9 cellular contexts compared by ENCODE assay signal in genomic region chr2:157782057-157782845, GRCh38.
DNase-seq lines count a peak whose midpoint lies in the region; ATAC-seq and TF ChIP-seq lines count a peak whose summit lies in the region.
"Had no signal": no experiment of that assay in that cellular context is flagged by ENCODE, and none has a peak within 500 bp of the region (broad histone marks: within the 10 kb centered on the region; RNA-seq: fewer than 3 reads in every experiment).

No MANE protein-coding gene starts in this region.

- H3K9me3 ChIP-seq in HEK293 (ENCODE audit: control insufficient read depth, insufficient read depth, low read depth, low read length) (no peaks in the 10 kb centered on the region), suprapubic skin (no peaks in the 10 kb centered on the region), aorta (ENCODE audit: control insufficient read depth, low read length) (no peaks in the 10 kb centered on the region)
- H3K9me3 ChIP-seq: spleen had no signal

- H3K4me3 Mint-ChIP-seq in activated naive CD8-positive, alpha-beta T cell treated with anti-CD3 and anti-CD28 coated beads, Interleukin-2, amount 10 ng/mL, durations not matched to agents 7 days and 5 days = no peak overlapping the region
- H3K4me3 Mint-ChIP-seq in activated CD8-positive, alpha-beta memory T cell treated with anti-CD3 and anti-CD28 coated beads, Interleukin-2, amount 10 ng/mL, durations not matched to agents 7 days and 5 days = no peak overlapping the region

- H3K4me1 ChIP-seq in HEK293 (ENCODE audit: control insufficient read depth, insufficient read depth, low read length) = peaks cover 12% of the 10 kb centered on the region
- H3K4me1 ChIP-seq in suprapubic skin = peaks cover 58% of the 10 kb centered on the region
- H3K4me1 ChIP-seq in aorta (ENCODE audit: control insufficient read depth in 1 of 2, insufficient read depth in 2 of 2, low read length in 2 of 2) = peaks cover 5 to 22% of the 10 kb centered on the region in 2 donors

- peak; percentile 30 for ATAC-seq in activated naive CD8-positive, alpha-beta T cell treated with anti-CD3 and anti-CD28 coated beads, Interleukin-2, amount 10 ng/mL, durations not matched to agents 7 days and 5 days (ENCODE audit: low read depth)
- no peak for ATAC-seq in aorta (ENCODE audit: low FRiP score)
- no peak for ATAC-seq in activated CD8-positive, alpha-beta memory T cell treated with anti-CD3 and anti-CD28 coated beads, Interleukin-2, amount 10 ng/mL, durations not matched to agents 7 days and 5 days

- H3K4me1 Mint-ChIP-seq in activated naive CD8-positive, alpha-beta T cell treated with anti-CD3 and anti-CD28 coated beads, Interleukin-2, amount 10 ng/mL, durations not matched to agents 7 days and 5 days = peaks cover 16% of the 10 kb centered on the region
- H3K4me1 Mint-ChIP-seq in activated CD8-positive, alpha-beta memory T cell treated with anti-CD3 and anti-CD28 coated beads, Interleukin-2, amount 10 ng/mL, durations not matched to agents 7 days and 5 days = peaks cover 17% of the 10 kb centered on the region

- H3K27me3 ChIP-seq in suprapubic skin (no peaks in the 10 kb centered on the region), aorta (ENCODE audit: control insufficient read depth in 1 of 2, insufficient read depth in 2 of 2, low read length in 1 of 2) (no peaks in the 10 kb centered on the region)
- H3K27me3 ChIP-seq: spleen had no signal

- H3K27me3 Mint-ChIP-seq in activated naive CD8-positive, alpha-beta T cell treated with anti-CD3 and anti-CD28 coated beads, Interleukin-2, amount 10 ng/mL, durations not matched to agents 7 days and 5 days = no peaks in the 10 kb centered on the region
- no peaks in the 10 kb centered on the region for H3K27me3 Mint-ChIP-seq in activated CD8-positive, alpha-beta memory T cell treated with anti-CD3 and anti-CD28 coated beads, Interleukin-2, amount 10 ng/mL, durations not matched to agents 7 days and 5 days

- POLR2A ChIA-PET in HEK293 (lab: Yijun Ruan, JAX) = no interaction called here
- POLR2A ChIA-PET in activated naive CD8-positive, alpha-beta T cell treated with anti-CD3 and anti-CD28 coated beads, Interleukin-2, amount 10 ng/mL, durations not matched to agents 7 days and 5 days (lab: Charles Lee) = no interaction called here

- H3K27ac Mint-ChIP-seq in activated naive CD8-positive, alpha-beta T cell treated with anti-CD3 and anti-CD28 coated beads, Interleukin-2, amount 10 ng/mL, durations not matched to agents 7 days and 5 days = no peak overlapping the region
- no peak overlapping the region for H3K27ac Mint-ChIP-seq in activated CD8-positive, alpha-beta memory T cell treated with anti-CD3 and anti-CD28 coated beads, Interleukin-2, amount 10 ng/mL, durations not matched to agents 7 days and 5 days

- H3K27ac ChIP-seq in HEK293 (ENCODE audit: extremely low read depth, low read depth, low read length) (no peak overlapping the region), suprapubic skin (no peak overlapping the region), aorta (ENCODE audit: low read depth in 1 of 2, low read length in 2 of 2) (no peak overlapping the region)
- H3K27ac ChIP-seq: spleen had no signal

- TF ChIP-seq POLR2A in suprapubic skin (IDR thresholded peaks at IDR 0.05) = no peak

- DNase-seq in AG09319 (ENCODE audit: extremely low read depth, low read depth) (no peak), kidney tubule cell (ENCODE audit: low spot score) (peak; percentile 32), OCI-M2 (lab: John Stamatoyannopoulos, UW; ENCODE audit: unreplicated experiment) (no peak), suprapubic skin (ENCODE audit: low spot score in 2 of 2) (no peak), aorta (no peak)
- DNase-seq in activated naive CD8-positive, alpha-beta T cell treated with anti-CD3 and anti-CD28 coated beads, Interleukin-2, amount 10 ng/mL, durations not matched to agents 7 days and 5 days = no peak
- DNase-seq in activated CD8-positive, alpha-beta memory T cell treated with anti-CD3 and anti-CD28 coated beads, Interleukin-2, amount 10 ng/mL, durations not matched to agents 7 days and 5 days = no peak
- DNase-seq: spleen had no signal

- intact Hi-C loops in aorta (cut with DNase I) = no loop called here

- H3K36me3 ChIP-seq in HEK293 (ENCODE audit: control insufficient read depth in 2 of 2, insufficient read depth in 1 of 2, low read length in 2 of 2) (peaks cover 0 to 8% of the 10 kb centered on the region in 2 experiments; a peak in 1 of 3 replicates), suprapubic skin (peaks cover 13% of the 10 kb centered on the region), aorta (ENCODE audit: control insufficient read depth in 1 of 2, insufficient read depth in 2 of 2, low read length in 1 of 2) (peaks cover 2 to 7% of the 10 kb centered on the region in 2 donors)

- peak; percentile 17 for TF ChIP-seq CTCF in AG09319 (IDR thresholded peaks at IDR 0.05; ENCODE audit: low read depth, low read length)
- no peak for TF ChIP-seq CTCF in HEK293 (tag by site-specific recombination; IDR thresholded peaks at IDR 0.05)
- TF ChIP-seq CTCF in suprapubic skin (IDR thresholded peaks at IDR 0.05) = peak in 1 of 2 donors; percentile 20

- CTCF ChIA-PET in HEK293 (lab: Yijun Ruan, JAX) = interaction anchor here (0.6 kb wide), 2 partner anchors 13 to 136 kb away, joined by 3 read pairs; no protein-coding TSS in a partner anchor
- CTCF ChIA-PET in activated CD8-positive, alpha-beta memory T cell treated with anti-CD3 and anti-CD28 coated beads, Interleukin-2, amount 10 ng/mL, durations not matched to agents 7 days and 5 days (lab: Charles Lee) = no interaction called here

- H3K9me3 Mint-ChIP-seq in activated naive CD8-positive, alpha-beta T cell treated with anti-CD3 and anti-CD28 coated beads, Interleukin-2, amount 10 ng/mL, durations not matched to agents 7 days and 5 days = no peaks in the 10 kb centered on the region
- H3K9me3 Mint-ChIP-seq in activated CD8-positive, alpha-beta memory T cell treated with anti-CD3 and anti-CD28 coated beads, Interleukin-2, amount 10 ng/mL, durations not matched to agents 7 days and 5 days (ENCODE audit: low read depth) = no peaks in the 10 kb centered on the region

- H3K4me3 ChIP-seq in HEK293 (ENCODE audit: low read depth, low read length) (no peak overlapping the region), suprapubic skin (no peak overlapping the region), aorta (ENCODE audit: low read length in 2 of 2) (no peak overlapping the region)
- H3K4me3 ChIP-seq: spleen had no signal

- peaks cover 10% of the 10 kb centered on the region for H3K36me3 Mint-ChIP-seq in activated naive CD8-positive, alpha-beta T cell treated with anti-CD3 and anti-CD28 coated beads, Interleukin-2, amount 10 ng/mL, durations not matched to agents 7 days and 5 days
- peaks cover 4% of the 10 kb centered on the region for H3K36me3 Mint-ChIP-seq in activated CD8-positive, alpha-beta memory T cell treated with anti-CD3 and anti-CD28 coated beads, Interleukin-2, amount 10 ng/mL, durations not matched to agents 7 days and 5 days

- no peak for TF ChIP-seq EP300 in suprapubic skin (IDR thresholded peaks at IDR 0.05)

- WGBS in suprapubic skin = 34% methylated on average over 4 of the region's 4 CpGs
- WGBS in aorta, 2 donors = 40 to 50% methylated on average over 4 of the region's 4 CpGs

TF ChIP-seq in HEK293, 187 proteins besides CTCF, POLR2A, EP300 and RAD21:
- TF ChIP-seq ZFHX2 (tag by site-specific recombination; conservative IDR thresholded peaks at IDR 0.05) = peak; percentile 67
- peak; percentile 71 for TF ChIP-seq EGR2 (tag by site-specific recombination; IDR thresholded peaks at IDR 0.05; ENCODE audit: low read depth)
- no peak for TF ChIP-seq ZFP3 (tag by site-specific recombination; IDR thresholded peaks at IDR 0.05; ENCODE audit: low read depth)
